ENCODE assay signal across 2 cellular contexts in the genomic region with DNA sequence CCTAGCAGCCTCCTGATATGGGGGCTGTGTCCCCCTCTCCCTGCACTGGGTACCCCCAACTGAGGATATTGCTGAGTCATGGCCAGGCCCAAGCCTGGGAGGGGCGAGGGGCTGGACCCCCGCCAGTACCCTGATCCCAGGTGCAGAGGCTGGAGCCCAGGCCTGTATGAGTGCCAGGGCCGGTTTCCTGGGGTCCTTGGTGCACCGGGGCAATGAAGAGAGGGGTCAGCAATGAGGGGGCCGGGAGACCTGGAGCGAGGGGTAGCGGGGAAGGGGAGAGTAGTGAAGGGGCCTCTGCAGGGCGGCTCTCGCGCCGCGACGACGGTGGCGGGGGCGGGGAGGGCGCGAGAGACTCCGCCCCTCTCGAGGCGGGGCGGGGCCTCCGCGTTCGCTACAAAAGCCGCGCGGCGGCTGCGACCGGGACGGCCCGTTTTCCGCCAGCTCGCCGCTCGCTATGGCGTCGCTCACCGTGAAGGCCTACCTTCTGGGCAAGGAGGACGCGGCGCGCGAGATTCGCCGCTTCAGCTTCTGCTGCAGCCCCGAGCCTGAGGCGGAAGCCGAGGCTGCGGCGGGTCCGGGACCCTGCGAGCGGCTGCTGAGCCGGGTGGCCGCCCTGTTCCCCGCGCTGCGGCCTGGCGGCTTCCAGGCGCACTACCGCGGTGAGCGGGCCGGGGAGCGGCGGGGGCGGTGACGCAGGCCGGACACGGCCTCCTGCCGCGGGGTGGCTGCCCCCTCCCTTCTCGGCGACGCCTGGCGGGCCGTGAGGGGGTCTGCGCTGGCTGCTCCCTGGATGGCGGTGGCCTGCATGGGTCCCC.
TF ChIP-seq lines count a peak whose summit lies in the region.

A gene (plus strand): TSS at position 423 of the 815 bp plus-strand sequence. CDS start 32 bp downstream, at position 455.

TF ChIP-seq in HEK293, 187 proteins besides CTCF, POLR2A, EP300 and RAD21 (continued from another document and continues in another):
- TF ChIP-seq, protein P1, sequence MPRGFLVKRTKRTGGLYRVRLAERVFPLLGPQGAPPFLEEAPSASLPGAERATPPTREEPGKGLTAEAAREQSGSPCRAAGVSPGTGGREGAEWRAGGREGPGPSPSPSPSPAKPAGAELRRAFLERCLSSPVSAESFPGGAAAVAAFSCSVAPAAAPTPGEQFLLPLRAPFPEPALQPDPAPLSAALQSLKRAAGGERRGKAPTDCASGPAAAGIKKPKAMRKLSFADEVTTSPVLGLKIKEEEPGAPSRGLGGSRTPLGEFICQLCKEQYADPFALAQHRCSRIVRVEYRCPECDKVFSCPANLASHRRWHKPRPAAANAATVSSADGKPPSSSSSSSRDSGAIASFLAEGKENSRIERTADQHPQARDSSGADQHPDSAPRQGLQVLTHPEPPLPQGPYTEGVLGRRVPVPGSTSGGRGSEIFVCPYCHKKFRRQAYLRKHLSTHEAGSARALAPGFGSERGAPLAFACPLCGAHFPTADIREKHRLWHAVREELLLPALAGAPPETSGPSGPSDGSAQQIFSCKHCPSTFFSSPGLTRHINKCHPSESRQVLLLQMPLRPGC (tag by site-specific recombination; IDR thresholded peaks at IDR 0.05) = peak; percentile 42; the same call in 1 of the 2 replicates
- TF ChIP-seq ZNF623 (tag by site-specific recombination; IDR thresholded peaks at IDR 0.05) (no peak), ZBTB7A (tag by site-specific recombination; IDR thresholded peaks at IDR 0.05; ENCODE audit: low read depth) (0 out of 2 replicates have a peak, but pooled peaks have one; percentile 58), ZNF610 (tag by site-specific recombination; IDR thresholded peaks at IDR 0.05; ENCODE audit: borderline replicate concordance) (peak; percentile 91), SCRT2 (tag by site-specific recombination; IDR thresholded peaks at IDR 0.05) (no peak), ZNF629 (tag by site-specific recombination; IDR thresholded peaks at IDR 0.05) (peak; percentile 78), ZNF133 (tag by site-specific recombination; IDR thresholded peaks at IDR 0.05) (no peak), YY2 (tag by site-specific recombination; IDR thresholded peaks at IDR 0.05) (peak; percentile 59), SCRT1 (tag by site-specific recombination; IDR thresholded peaks at IDR 0.05; ENCODE audit: borderline replicate concordance) (no peak), GLI2 (tag by site-specific recombination; IDR thresholded peaks at IDR 0.05; ENCODE audit: borderline replicate concordance, low read depth) (no peak), ZNF394 (tag by site-specific recombination; IDR thresholded peaks at IDR 0.05; ENCODE audit: borderline replicate concordance) (peak; percentile 88), ZNF624 (tag by site-specific recombination; IDR thresholded peaks at IDR 0.05) (no peak), KLF16 (tag by site-specific recombination; IDR thresholded peaks at IDR 0.05) (peak; percentile 79), BCL11A (tag by site-specific recombination; IDR thresholded peaks at IDR 0.05; ENCODE audit: low read depth) (peak; percentile 94), ZBTB21 (tag by site-specific recombination; IDR thresholded peaks at IDR 0.05) (peak; percentile 49; the same call in 1 of the 2 replicates)
- TF ChIP-seq, protein P2, sequence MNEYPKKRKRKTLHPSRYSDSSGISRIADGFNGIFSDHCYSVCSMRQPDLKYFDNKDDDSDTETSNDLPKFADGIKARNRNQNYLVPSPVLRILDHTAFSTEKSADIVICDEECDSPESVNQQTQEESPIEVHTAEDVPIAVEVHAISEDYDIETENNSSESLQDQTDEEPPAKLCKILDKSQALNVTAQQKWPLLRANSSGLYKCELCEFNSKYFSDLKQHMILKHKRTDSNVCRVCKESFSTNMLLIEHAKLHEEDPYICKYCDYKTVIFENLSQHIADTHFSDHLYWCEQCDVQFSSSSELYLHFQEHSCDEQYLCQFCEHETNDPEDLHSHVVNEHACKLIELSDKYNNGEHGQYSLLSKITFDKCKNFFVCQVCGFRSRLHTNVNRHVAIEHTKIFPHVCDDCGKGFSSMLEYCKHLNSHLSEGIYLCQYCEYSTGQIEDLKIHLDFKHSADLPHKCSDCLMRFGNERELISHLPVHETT (tag by site-specific recombination; IDR thresholded peaks at IDR 0.05) = peak; percentile 77; the same call in 1 of the 2 replicates
- TF ChIP-seq, protein P3, sequence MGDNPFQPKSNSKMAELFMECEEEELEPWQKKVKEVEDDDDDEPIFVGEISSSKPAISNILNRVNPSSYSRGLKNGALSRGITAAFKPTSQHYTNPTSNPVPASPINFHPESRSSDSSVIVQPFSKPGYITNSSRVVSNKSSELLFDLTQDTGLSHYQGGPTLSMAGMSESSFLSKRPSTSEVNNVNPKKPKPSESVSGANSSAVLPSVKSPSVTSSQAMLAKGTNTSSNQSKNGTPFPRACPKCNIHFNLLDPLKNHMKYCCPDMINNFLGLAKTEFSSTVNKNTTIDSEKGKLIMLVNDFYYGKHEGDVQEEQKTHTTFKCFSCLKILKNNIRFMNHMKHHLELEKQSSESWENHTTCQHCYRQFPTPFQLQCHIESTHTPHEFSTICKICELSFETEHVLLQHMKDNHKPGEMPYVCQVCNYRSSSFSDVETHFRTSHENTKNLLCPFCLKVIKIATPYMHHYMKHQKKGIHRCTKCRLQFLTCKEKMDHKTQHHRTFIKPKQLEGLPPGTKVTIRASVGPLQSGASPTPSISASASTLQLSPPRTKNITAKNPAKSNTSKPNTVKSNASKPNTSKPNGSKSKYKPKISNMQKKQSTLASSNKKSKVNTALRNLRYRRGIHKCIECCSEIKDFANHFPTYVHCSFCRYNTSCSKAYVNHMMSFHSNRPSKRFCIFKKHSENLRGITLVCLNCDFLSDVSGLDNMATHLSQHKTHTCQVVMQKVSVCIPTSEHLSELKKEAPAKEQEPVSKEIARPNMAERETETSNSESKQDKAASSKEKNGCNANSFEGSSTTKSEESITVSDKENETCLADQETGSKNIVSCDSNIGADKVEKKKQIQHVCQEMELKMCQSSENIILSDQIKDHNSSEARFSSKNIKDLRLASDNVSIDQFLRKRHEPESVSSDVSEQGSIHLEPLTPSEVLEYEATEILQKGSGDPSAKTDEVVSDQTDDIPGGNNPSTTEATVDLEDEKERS (tag by site-specific recombination; IDR thresholded peaks at IDR 0.05) = no peak
- TF ChIP-seq, protein P4, sequence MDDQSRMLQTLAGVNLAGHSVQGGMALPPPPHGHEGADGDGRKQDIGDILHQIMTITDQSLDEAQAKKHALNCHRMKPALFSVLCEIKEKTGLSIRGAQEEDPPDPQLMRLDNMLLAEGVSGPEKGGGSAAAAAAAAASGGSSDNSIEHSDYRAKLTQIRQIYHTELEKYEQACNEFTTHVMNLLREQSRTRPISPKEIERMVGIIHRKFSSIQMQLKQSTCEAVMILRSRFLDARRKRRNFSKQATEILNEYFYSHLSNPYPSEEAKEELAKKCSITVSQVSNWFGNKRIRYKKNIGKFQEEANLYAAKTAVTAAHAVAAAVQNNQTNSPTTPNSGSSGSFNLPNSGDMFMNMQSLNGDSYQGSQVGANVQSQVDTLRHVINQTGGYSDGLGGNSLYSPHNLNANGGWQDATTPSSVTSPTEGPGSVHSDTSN (CRISPR knock-in tag; IDR thresholded peaks at IDR 0.05) = no peak
- TF ChIP-seq, protein P5, sequence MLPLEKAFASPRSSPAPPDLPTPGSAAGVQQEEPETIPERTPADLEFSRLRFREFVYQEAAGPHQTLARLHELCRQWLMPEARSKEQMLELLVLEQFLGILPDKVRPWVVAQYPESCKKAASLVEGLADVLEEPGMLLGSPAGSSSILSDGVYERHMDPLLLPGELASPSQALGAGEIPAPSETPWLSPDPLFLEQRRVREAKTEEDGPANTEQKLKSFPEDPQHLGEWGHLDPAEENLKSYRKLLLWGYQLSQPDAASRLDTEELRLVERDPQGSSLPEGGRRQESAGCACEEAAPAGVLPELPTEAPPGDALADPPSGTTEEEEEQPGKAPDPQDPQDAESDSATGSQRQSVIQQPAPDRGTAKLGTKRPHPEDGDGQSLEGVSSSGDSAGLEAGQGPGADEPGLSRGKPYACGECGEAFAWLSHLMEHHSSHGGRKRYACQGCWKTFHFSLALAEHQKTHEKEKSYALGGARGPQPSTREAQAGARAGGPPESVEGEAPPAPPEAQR (tag by site-specific recombination; IDR thresholded peaks at IDR 0.05) = no peak

TF ChIP-seq in GM12878, 131 proteins besides CTCF, POLR2A, EP300 and RAD21 (continued from another document and continues in another):
- TF ChIP-seq, protein P6, sequence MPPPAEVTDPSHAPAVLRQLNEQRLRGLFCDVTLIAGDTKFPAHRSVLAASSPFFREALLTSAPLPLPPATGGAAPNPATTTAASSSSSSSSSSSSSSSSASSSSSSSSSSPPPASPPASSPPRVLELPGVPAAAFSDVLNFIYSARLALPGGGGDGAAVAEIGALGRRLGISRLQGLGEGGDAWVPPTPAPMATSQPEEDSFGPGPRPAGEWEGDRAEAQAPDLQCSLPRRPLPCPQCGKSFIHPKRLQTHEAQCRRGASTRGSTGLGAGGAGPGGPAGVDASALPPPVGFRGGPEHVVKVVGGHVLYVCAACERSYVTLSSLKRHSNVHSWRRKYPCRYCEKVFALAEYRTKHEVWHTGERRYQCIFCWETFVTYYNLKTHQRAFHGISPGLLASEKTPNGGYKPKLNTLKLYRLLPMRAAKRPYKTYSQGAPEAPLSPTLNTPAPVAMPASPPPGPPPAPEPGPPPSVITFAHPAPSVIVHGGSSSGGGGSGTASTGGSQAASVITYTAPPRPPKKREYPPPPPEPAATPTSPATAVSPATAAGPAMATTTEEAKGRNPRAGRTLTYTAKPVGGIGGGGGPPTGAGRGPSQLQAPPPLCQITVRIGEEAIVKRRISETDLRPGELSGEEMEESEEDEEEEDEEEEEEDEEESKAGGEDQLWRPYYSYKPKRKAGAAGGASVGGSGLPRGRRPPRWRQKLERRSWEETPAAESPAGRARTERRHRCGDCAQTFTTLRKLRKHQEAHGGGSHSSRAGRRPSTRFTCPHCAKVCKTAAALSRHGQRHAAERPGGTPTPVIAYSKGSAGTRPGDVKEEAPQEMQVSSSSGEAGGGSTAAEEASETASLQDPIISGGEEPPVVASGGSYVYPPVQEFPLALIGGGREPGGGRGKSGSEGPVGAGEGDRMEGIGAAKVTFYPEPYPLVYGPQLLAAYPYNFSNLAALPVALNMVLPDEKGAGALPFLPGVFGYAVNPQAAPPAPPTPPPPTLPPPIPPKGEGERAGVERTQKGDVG (CRISPR knock-in tag; IDR thresholded peaks at IDR 0.05) = no peak
- TF ChIP-seq SMARCA5 (IDR thresholded peaks at IDR 0.05) = peak; percentile 79
- TF ChIP-seq, protein P7, sequence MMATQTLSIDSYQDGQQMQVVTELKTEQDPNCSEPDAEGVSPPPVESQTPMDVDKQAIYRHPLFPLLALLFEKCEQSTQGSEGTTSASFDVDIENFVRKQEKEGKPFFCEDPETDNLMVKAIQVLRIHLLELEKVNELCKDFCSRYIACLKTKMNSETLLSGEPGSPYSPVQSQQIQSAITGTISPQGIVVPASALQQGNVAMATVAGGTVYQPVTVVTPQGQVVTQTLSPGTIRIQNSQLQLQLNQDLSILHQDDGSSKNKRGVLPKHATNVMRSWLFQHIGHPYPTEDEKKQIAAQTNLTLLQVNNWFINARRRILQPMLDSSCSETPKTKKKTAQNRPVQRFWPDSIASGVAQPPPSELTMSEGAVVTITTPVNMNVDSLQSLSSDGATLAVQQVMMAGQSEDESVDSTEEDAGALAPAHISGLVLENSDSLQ (IDR thresholded peaks at IDR 0.05) = no peak
- TF ChIP-seq, protein P8, sequence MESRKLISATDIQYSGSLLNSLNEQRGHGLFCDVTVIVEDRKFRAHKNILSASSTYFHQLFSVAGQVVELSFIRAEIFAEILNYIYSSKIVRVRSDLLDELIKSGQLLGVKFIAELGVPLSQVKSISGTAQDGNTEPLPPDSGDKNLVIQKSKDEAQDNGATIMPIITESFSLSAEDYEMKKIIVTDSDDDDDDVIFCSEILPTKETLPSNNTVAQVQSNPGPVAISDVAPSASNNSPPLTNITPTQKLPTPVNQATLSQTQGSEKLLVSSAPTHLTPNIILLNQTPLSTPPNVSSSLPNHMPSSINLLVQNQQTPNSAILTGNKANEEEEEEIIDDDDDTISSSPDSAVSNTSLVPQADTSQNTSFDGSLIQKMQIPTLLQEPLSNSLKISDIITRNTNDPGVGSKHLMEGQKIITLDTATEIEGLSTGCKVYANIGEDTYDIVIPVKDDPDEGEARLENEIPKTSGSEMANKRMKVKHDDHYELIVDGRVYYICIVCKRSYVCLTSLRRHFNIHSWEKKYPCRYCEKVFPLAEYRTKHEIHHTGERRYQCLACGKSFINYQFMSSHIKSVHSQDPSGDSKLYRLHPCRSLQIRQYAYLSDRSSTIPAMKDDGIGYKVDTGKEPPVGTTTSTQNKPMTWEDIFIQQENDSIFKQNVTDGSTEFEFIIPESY (IDR thresholded peaks at IDR 0.05) = no peak
- TF ChIP-seq SIX5 (IDR thresholded peaks at IDR 0.05; ENCODE audit: low read depth, low read length, severe bottlenecking) = no peak
- TF ChIP-seq, protein P9, sequence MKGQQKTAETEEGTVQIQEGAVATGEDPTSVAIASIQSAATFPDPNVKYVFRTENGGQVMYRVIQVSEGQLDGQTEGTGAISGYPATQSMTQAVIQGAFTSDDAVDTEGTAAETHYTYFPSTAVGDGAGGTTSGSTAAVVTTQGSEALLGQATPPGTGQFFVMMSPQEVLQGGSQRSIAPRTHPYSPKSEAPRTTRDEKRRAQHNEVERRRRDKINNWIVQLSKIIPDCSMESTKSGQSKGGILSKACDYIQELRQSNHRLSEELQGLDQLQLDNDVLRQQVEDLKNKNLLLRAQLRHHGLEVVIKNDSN (IDR thresholded peaks at IDR 0.05; ENCODE audit: borderline replicate concordance, extremely low read length, insufficient read depth, low read depth, low read length) = no peak
- TF ChIP-seq, protein P10, sequence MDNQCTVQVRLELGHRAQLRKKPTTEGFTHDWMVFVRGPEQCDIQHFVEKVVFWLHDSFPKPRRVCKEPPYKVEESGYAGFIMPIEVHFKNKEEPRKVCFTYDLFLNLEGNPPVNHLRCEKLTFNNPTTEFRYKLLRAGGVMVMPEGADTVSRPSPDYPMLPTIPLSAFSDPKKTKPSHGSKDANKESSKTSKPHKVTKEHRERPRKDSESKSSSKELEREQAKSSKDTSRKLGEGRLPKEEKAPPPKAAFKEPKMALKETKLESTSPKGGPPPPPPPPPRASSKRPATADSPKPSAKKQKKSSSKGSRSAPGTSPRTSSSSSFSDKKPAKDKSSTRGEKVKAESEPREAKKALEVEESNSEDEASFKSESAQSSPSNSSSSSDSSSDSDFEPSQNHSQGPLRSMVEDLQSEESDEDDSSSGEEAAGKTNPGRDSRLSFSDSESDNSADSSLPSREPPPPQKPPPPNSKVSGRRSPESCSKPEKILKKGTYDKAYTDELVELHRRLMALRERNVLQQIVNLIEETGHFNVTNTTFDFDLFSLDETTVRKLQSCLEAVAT (IDR thresholded peaks at IDR 0.05) = no peak; the same call in 1 of the 2 replicates
- peak; percentile 47 for TF ChIP-seq HCFC1 (IDR thresholded peaks at IDR 0.05; ENCODE audit: low read length)
- TF ChIP-seq NFXL1 (IDR thresholded peaks at IDR 0.05; ENCODE audit: borderline replicate concordance) = 0 out of 2 replicates have a peak, but pooled peaks have one; percentile 61
- no peak for TF ChIP-seq FOS (IDR thresholded peaks at IDR 0.05; ENCODE audit: borderline replicate concordance, extremely low read depth, insufficient read length)
- no peak for TF ChIP-seq GABPA (IDR thresholded peaks at IDR 0.05; ENCODE audit: low read depth)
- no peak for TF ChIP-seq TARDBP (IDR thresholded peaks at IDR 0.05; ENCODE audit: borderline replicate concordance)
- peak; percentile 55; the same call in 1 of the 2 replicates for TF ChIP-seq HDGF (IDR thresholded peaks at IDR 0.05)
- TF ChIP-seq, protein P11, sequence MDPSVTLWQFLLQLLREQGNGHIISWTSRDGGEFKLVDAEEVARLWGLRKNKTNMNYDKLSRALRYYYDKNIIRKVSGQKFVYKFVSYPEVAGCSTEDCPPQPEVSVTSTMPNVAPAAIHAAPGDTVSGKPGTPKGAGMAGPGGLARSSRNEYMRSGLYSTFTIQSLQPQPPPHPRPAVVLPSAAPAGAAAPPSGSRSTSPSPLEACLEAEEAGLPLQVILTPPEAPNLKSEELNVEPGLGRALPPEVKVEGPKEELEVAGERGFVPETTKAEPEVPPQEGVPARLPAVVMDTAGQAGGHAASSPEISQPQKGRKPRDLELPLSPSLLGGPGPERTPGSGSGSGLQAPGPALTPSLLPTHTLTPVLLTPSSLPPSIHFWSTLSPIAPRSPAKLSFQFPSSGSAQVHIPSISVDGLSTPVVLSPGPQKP (IDR thresholded peaks at IDR 0.05; ENCODE audit: low read depth, low read length) = no peak; the same call in 1 of the 2 replicates
